ENCODE assay signal across 18 cellular contexts in the genomic region with DNA sequence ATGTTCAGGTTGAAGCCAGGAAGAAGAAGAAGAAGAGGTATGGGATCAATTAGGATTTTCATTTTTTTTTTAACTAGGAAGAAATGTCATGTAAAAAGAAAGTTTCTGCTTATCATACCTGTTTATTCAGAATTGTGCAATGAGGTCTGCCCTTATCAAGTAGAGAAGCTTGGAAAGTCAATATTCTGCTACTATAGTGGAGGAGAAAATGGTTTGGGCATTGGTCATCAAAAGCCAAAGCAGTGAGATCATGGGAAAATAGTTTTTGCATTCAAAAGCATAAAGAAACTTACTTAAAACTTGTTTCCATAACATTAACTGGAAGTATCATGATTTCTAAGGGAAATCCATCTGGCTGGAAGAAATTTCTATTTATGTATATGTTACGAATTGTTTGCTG.
A peak's percentile ranks its signal among the peaks of the same experiment; 100 is the strongest.
DNase-seq lines count a peak whose midpoint lies in the region; ATAC-seq, FAIRE-seq and TF ChIP-seq lines count a peak whose summit lies in the region.
"Had no signal": no experiment of that assay in that cellular context is flagged by ENCODE, and none has a peak within 500 bp of the region (broad histone marks: within the 10 kb centered on the region; RNA-seq: fewer than 3 reads in every experiment).

No MANE protein-coding gene starts in this region.

- peak; percentile 76 for ATAC-seq in body of pancreas

- intact Hi-C loops in body of pancreas (cut with DNase I): no loop called here

- H3K9me3 ChIP-seq in body of pancreas: no peaks in the 10 kb centered on the region
- H3K9me3 ChIP-seq: tibial artery had no signal

- FAIRE-seq in frontal cortex (lab: Jason Lieb, UNC): no peak

- TF ChIP-seq EP300 in Ishikawa (IDR thresholded peaks at IDR 0.05; ENCODE audit: borderline replicate concordance): no peak

- no peaks in the 10 kb centered on the region for H3K36me3 ChIP-seq in body of pancreas (replicated peaks in 1 of 2; ENCODE audit: insufficient read depth in 1 of 2, low read depth in 2 of 2)
- H3K36me3 ChIP-seq: tibial artery, WERI-Rb-1 had no signal

- H3K4me1 ChIP-seq in body of pancreas: peaks cover 12% of the 10 kb centered on the region

- WGBS in body of pancreas, 2 donors: 69 to 74% methylated on average over 1 of the region's 1 CpG

- TF ChIP-seq RAD21 in Ishikawa (IDR thresholded peaks at IDR 0.05; ENCODE audit: low read depth): no peak

- H3K27ac ChIP-seq in body of pancreas: peak overlapping the region in 1 of 4 donors; percentile 1
- H3K27ac ChIP-seq: RWPE1, tibial artery, WERI-Rb-1 had no signal

- TF ChIP-seq POLR2A in body of pancreas (IDR thresholded peaks at IDR 0.05): no peak
- TF ChIP-seq POLR2A in erythroblast (IDR thresholded peaks at IDR 0.05; ENCODE audit: low read length): no peak

- H3K4me3 ChIP-seq in body of pancreas: no peak overlapping the region
- H3K4me3 ChIP-seq: tibial artery had no signal

- H3K27me3 ChIP-seq in body of pancreas: no peaks in the 10 kb centered on the region
- H3K27me3 ChIP-seq: tibial artery had no signal

- TF ChIP-seq CTCF in body of pancreas (IDR thresholded peaks at IDR 0.05): no peak

- peak; percentile 52 for DNase-seq in A172 (ENCODE audit: low spot score)
- no peak for DNase-seq in body of pancreas
- peak; percentile 91 for DNase-seq in kidney glomerular epithelial cell (lab: John Stamatoyannopoulos, UW)
- DNase-seq in activated T-cell treated with anti-CD3 and anti-CD28 coated beads for 4 hours: no peak
- DNase-seq in frontal cortex (ENCODE audit: low spot score in 2 of 2): no peak
- DNase-seq in RPMI8226: no peak
- DNase-seq in erythroblast (lab: John Stamatoyannopoulos, UW): no peak
- DNase-seq: activated gamma-delta T cell treated with Interleukin-2 at 50 U/mL for 16 hours; CD4-positive, CD25-positive, alpha-beta regulatory T cell; effector CD8-positive, alpha-beta T cell; foreskin melanocyte; GOT3; NCI-H774; T-helper 1 cell; tibial artery; WERI-Rb-1 had no signal

TF ChIP-seq in Ishikawa, 13 proteins besides CTCF, POLR2A, EP300 and RAD21:
- TF ChIP-seq TEAD4 (IDR thresholded peaks at IDR 0.05) (no peak), CEBPB (IDR thresholded peaks at IDR 0.05) (peak; percentile 26; the same call in 1 of the 2 replicates)

Comparison
In these comparisons a context has a peak if more than half of its experiments do, and no peak if none do; other contexts are left out.
1. DNase-seq: peak in A172 (single experiment) and kidney glomerular epithelial cell (single experiment); none in body of pancreas (0 of 4), activated T-cell treated with anti-CD3 and anti-CD28 coated beads for 4 hours (single experiment), frontal cortex (0 of 2), RPMI8226 (single experiment) and erythroblast (0 of 2).